22 cellular contexts compared by ENCODE assay signal in the genomic region with DNA sequence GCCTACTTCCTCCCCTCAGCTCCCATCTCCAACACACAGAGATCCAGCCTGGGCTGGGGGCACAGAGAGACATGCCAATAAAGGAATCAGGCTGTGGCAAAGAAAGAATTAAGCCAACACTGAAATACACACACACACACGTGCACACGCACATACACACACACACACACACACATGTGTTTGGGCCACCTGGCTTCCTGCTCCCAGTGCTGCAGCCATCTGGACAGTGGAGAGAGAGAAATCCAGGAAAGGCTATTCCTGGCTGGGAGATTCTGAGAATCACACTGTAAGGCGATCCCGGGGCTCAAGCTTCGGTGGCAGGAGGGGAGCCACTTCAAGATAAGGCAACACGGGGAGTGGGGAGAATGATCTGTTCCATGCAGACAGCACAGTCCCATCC.
"Had no signal": no experiment of that assay in that cellular context is flagged by ENCODE, and none has a peak within 500 bp of the region (broad histone marks: within the 10 kb centered on the region; RNA-seq: fewer than 3 reads in every experiment).

No MANE protein-coding gene starts in this region.

- H3K4me3 Mint-ChIP-seq: activated T-cell treated with anti-CD3 and anti-CD28 coated beads, Interleukin-2, amount 50 U/mL, for 24 hours; activated T-helper 17 cell treated with anti-CD3 and anti-CD28 coated beads, Interleukin-2, amount 50 U/mL, for 72 hours; naive thymus-derived CD8-positive, alpha-beta T cell; type B pancreatic cell had no signal

- H3K4me3 ChIP-seq: ascending aorta, left ventricle myocardium inferior, spleen, thoracic aorta had no signal

- H3K4me1 Mint-ChIP-seq: activated T-helper 17 cell treated with anti-CD3 and anti-CD28 coated beads, Interleukin-2, amount 50 U/mL, for 72 hours had no signal

- H3K9me3 ChIP-seq: ascending aorta, left ventricle myocardium inferior, spleen, thoracic aorta had no signal

- H3K27ac Mint-ChIP-seq: activated T-cell treated with anti-CD3 and anti-CD28 coated beads, Interleukin-2, amount 50 U/mL, for 24 hours; activated T-helper 17 cell treated with anti-CD3 and anti-CD28 coated beads, Interleukin-2, amount 50 U/mL, for 72 hours; progenitor cell of endocrine pancreas; type B pancreatic cell had no signal

- DNase-seq: activated CD4-positive, alpha-beta T cell treated with anti-CD3 and anti-CD28 coated beads, Interleukin-2, amount 50 U/mL, for 4 hours; activated CD8-positive, alpha-beta memory T cell treated with anti-CD3 and anti-CD28 coated beads for 24 hours; activated CD8-positive, alpha-beta memory T cell treated with anti-CD3 and anti-CD28 coated beads, Interleukin-2, amount 50 U/mL, for 4 hours; activated T-cell treated with anti-CD3 and anti-CD28 coated beads, Interleukin-2, amount 50 U/mL, for 24 hours; central memory CD4-positive, alpha-beta T cell; effector memory CD4-positive, alpha-beta T cell; foreskin melanocyte; hippocampal formation; kidney glomerular epithelial cell; left ventricle myocardium inferior; naive thymus-derived CD8-positive, alpha-beta T cell; spleen; stimulated activated CD4-positive, alpha-beta T cell treated with anti-CD3 and anti-CD28 coated beads, Interleukin-4, amount 100 ng/mL, for 1 hour; stimulated activated naive CD4-positive, alpha-beta T cell; T-helper 2 cell had no signal

- H3K27me3 ChIP-seq: ascending aorta had no signal

- H3K36me3 Mint-ChIP-seq: activated naive CD4-positive, alpha-beta T cell treated with anti-CD3 and anti-CD28 coated beads, Interleukin-2, amount 50 U/mL, for 72 hours; type B pancreatic cell had no signal

- H3K9me3 Mint-ChIP-seq: activated naive CD4-positive, alpha-beta T cell treated with anti-CD3 and anti-CD28 coated beads, Interleukin-2, amount 50 U/mL, for 72 hours; activated T-cell treated with anti-CD3 and anti-CD28 coated beads, Interleukin-2, amount 50 U/mL, for 24 hours; activated T-helper 17 cell treated with anti-CD3 and anti-CD28 coated beads, Interleukin-2, amount 50 U/mL, for 72 hours; naive thymus-derived CD8-positive, alpha-beta T cell; type B pancreatic cell had no signal

- H3K4me1 ChIP-seq: ascending aorta, left ventricle myocardium inferior, spleen had no signal

- H3K36me3 ChIP-seq: ascending aorta, left ventricle myocardium inferior, spleen, thoracic aorta had no signal

- H3K27ac ChIP-seq: ascending aorta, left ventricle myocardium inferior, spleen, thoracic aorta had no signal

- ATAC-seq: activated naive CD4-positive, alpha-beta T cell treated with anti-CD3 and anti-CD28 coated beads, Interleukin-2, amount 50 U/mL, for 72 hours; activated T-helper 17 cell treated with anti-CD3 and anti-CD28 coated beads, Interleukin-2, amount 50 U/mL, for 72 hours; esophagus mucosa; naive thymus-derived CD8-positive, alpha-beta T cell had no signal
